8 cellular contexts compared by ENCODE assay signal in genomic region chr7:44796504-44797328, GRCh38. TPM values are rescaled to one million over a fixed set of nuclear protein-coding genes. Genes with fewer than 3 reads are reported as not detected.
A peak's percentile ranks its signal among the peaks of the same experiment; 100 is the strongest.
DNase-seq lines count a peak whose midpoint lies in the region; ATAC-seq, FAIRE-seq and TF ChIP-seq lines count a peak whose summit lies in the region.

PPIA (plus strand) TSS chr7:44796681; CDS start chr7:44796725, 44 bp downstream.

- H3K9me3 ChIP-seq in keratinocyte (ENCODE audit: control insufficient read depth, low read depth, low read length): no peaks in the 10 kb centered on the region

- peaks cover 28% of the 10 kb centered on the region for H4K20me1 ChIP-seq in keratinocyte (ENCODE audit: control insufficient read depth, extremely low read depth, insufficient read depth, low read length)

- peak within 1 kb of the TSS; percentile 97 for H3K4me2 ChIP-seq in keratinocyte (ENCODE audit: control insufficient read depth, extremely low read depth, insufficient read depth, low read depth, low read length)

- H3K27ac ChIP-seq in keratinocyte (ENCODE audit: control insufficient read depth, insufficient read depth, low read length): peak within 1 kb of the TSS; percentile 100

- H3K79me2 ChIP-seq in keratinocyte (ENCODE audit: control insufficient read depth, insufficient read depth, low read length): peaks cover 37% of the 10 kb centered on the region

- peak; percentile 98 for TF ChIP-seq POLR2A in GM19099 (IDR thresholded peaks at IDR 0.05; ENCODE audit: extremely low read depth, insufficient read length, low read depth)

- DNase-seq in AG20443 (ENCODE audit: low spot score) (peak; percentile 100), NCI-H510A (lab: John Stamatoyannopoulos, UW) (peak; percentile 96), cerebellar nuclear complex (lab: John Stamatoyannopoulos, UW) (peak; percentile 77 to 84), keratinocyte (ENCODE audit: low read depth, low spot score) (peak; percentile 89)
- DNase-seq in activated CD4-positive, alpha-beta T cell treated with anti-CD3 and anti-CD28 coated beads for 1 hour: peak; percentile 99
- DNase-seq in stimulated activated CD4-positive, alpha-beta T cell treated with anti-CD3 and anti-CD28 coated beads, Interleukin-12 subunit alpha, Interleukin-12 subunit beta, amount 100 ng/mL, for 48 hours (ENCODE audit: low read depth in 2 of 3, low spot score in 1 of 3): peak; percentile 97

- H2AFZ ChIP-seq in keratinocyte (ENCODE audit: control insufficient read depth, low read length): peak within 1 kb of the TSS; percentile 89

- no peaks in the 10 kb centered on the region for H3K9me1 ChIP-seq in keratinocyte (ENCODE audit: control insufficient read depth, extremely low read depth, insufficient read depth, low read length)

- ATAC-seq in HG03378 (IDR thresholded peaks at IDR 0.05; ENCODE audit: unreplicated experiment): peak; percentile 68

- no peaks in the 10 kb centered on the region for H3K27me3 ChIP-seq in keratinocyte (ENCODE audit: control insufficient read depth, extremely low read depth, insufficient read depth, low read length)

- no peak for TF ChIP-seq CTCF in keratinocyte (optimal IDR thresholded peaks at IDR 0.05 in 1 of 3, IDR thresholded peaks at IDR 0.05 in 1 of 3, conservative IDR thresholded peaks at IDR 0.05 in 1 of 3; ENCODE audit: extremely low read depth in 1 of 3, insufficient read depth in 2 of 3, low read length in 3 of 3)

- H3K4me1 ChIP-seq in keratinocyte (ENCODE audit: control insufficient read depth, extremely low read depth, insufficient read depth, low read length): peaks cover 21% of the 10 kb centered on the region

- peak within 1 kb of the TSS; percentile 100 for H3K9ac ChIP-seq in keratinocyte (ENCODE audit: control insufficient read depth, extremely low read depth, insufficient read depth, low read length)

- FAIRE-seq in keratinocyte (lab: Jason Lieb, UNC): no peak

- peaks cover 9 to 30% of the 10 kb centered on the region in 2 experiments for H3K36me3 ChIP-seq in keratinocyte (ENCODE audit: control insufficient read depth in 2 of 2, extremely low read depth in 1 of 2, insufficient read depth in 2 of 2, low read length in 2 of 2)

- peak within 1 kb of the TSS; percentile 73 to 98 (median 89) for H3K4me3 ChIP-seq in keratinocyte (ENCODE audit: control insufficient read depth in 2 of 3, extremely low read depth in 1 of 3, insufficient read depth in 2 of 3, low read depth in 1 of 3, low read length in 3 of 3)

- dilution Hi-C loops in keratinocyte (cut with MboI; ENCODE audit: extremely low pct_ligation_motif_present, low sequenced_read_pairs): no loop called here

RNA-seq across cellular contexts. Expression of gene PPIA, which starts in this region (rescaled TPM):
- 5,379 to 8,856 TPM (median 6,965 TPM) in 3 replicates for polyA plus RNA-seq in keratinocyte
- 671 TPM for polyA plus RNA-seq in keratinocyte (2011; ENCODE audit: low read depth)
- 6,024 and 8,186 TPM in 2 replicates for polyA plus RNA-seq in keratinocyte (2011; cell fraction: cytosol; rRNA removed)
- polyA plus RNA-seq in keratinocyte (2011; cell fraction: nucleus; rRNA removed): 3,422 and 3,586 TPM in 2 replicates
- polyA plus RNA-seq in keratinocyte (2012; ENCODE audit: low replicate concordance): 2,587 and 4,023 TPM in 2 replicates
- polyA minus RNA-seq in keratinocyte: 828 to 2,438 TPM (median 2,293 TPM) in 3 replicates
- 1,285 TPM for polyA minus RNA-seq in keratinocyte (2011; cell fraction: cytosol; rRNA and poly(A)+ RNA removed)
- polyA minus RNA-seq in keratinocyte (2011; cell fraction: nucleus; rRNA and poly(A)+ RNA removed): 536 and 754 TPM in 2 replicates

Comparison
In these comparisons a context has a peak if more than half of its experiments do, and no peak if none do; other contexts are left out.
1. Peak in every context shown above with its lines: DNase-seq, ATAC-seq, H3K4me3 ChIP-seq and H3K27ac ChIP-seq.